Comparison of ENCODE assay signal across 16 cellular contexts in genomic region chr4:52844596-52844995, GRCh38. TPM values are rescaled to one million over a fixed set of nuclear protein-coding genes. Genes with fewer than 3 reads are reported as not detected.
DNase-seq lines count a peak whose midpoint lies in the region; ATAC-seq and TF ChIP-seq lines count a peak whose summit lies in the region.
"Had no signal": no experiment of that assay in that cellular context is flagged by ENCODE, and none has a peak within 500 bp of the region (broad histone marks: within the 10 kb centered on the region; RNA-seq: fewer than 3 reads in every experiment).

No MANE protein-coding gene starts in this region.

- H3K36me3 Mint-ChIP-seq in activated T-cell treated with anti-CD3 and anti-CD28 coated beads, Interleukin-2, amount 50 U/mL, for 4 hours (ENCODE audit: insufficient read depth) = no peaks in the 10 kb centered on the region
- H3K36me3 Mint-ChIP-seq in CD14-positive monocyte = no peaks in the 10 kb centered on the region
- H3K36me3 Mint-ChIP-seq in dendritic cell treated with granulocyte-macrophage colony-stimulating factor and Interleukin-4, amounts not matched to agents 40 ng/mL and 50 ng/mL, for 4 days (ENCODE audit: low read depth) = no peaks in the 10 kb centered on the region
- H3K36me3 Mint-ChIP-seq: CD8-positive, alpha-beta T cell had no signal

- peaks cover 4% of the 10 kb centered on the region for H3K4me1 Mint-ChIP-seq in activated T-cell treated with anti-CD3 and anti-CD28 coated beads, Interleukin-2, amount 50 U/mL, for 4 hours (ENCODE audit: low read depth)
- peaks cover 20% of the 10 kb centered on the region for H3K4me1 Mint-ChIP-seq in CD14-positive monocyte
- H3K4me1 Mint-ChIP-seq in dendritic cell treated with granulocyte-macrophage colony-stimulating factor and Interleukin-4, amounts not matched to agents 40 ng/mL and 50 ng/mL, for 4 days (ENCODE audit: low read depth) = peaks cover 13% of the 10 kb centered on the region
- H3K4me1 Mint-ChIP-seq in stimulated activated naive CD8-positive, alpha-beta T cell treated with anti-CD3 and anti-CD28 coated beads, Interleukin-15, amount 100 ng/mL, for 72 hours = no peaks in the 10 kb centered on the region

- no peak for DNase-seq in activated T-cell treated with anti-CD3 and anti-CD28 coated beads, Interleukin-2, amount 50 U/mL, for 4 hours
- DNase-seq in activated T-cell treated with anti-CD3 and anti-CD28 coated beads, Interleukin-2, amount 50 U/mL, for 48 hours = no peak
- no peak for DNase-seq in CD14-positive monocyte (ENCODE audit: low spot score)
- no peak for DNase-seq in NCI-H1436 (lab: John Stamatoyannopoulos, UW)
- no peak for DNase-seq in epidermal melanocyte (ENCODE audit: insufficient read length, low spot score)
- DNase-seq in stimulated activated naive CD8-positive, alpha-beta T cell treated with anti-CD3 and anti-CD28 coated beads, Interleukin-15, amount 100 ng/mL, for 72 hours = no peak
- DNase-seq: 8988T; CD8-positive, alpha-beta T cell; COR-L47; DMS153; DMS79 treated with DMSO at 0.1 percent for 48 hours; EL; GM23248 had no signal

- no peak overlapping the region for H3K4me3 Mint-ChIP-seq in activated T-cell treated with anti-CD3 and anti-CD28 coated beads, Interleukin-2, amount 50 U/mL, for 4 hours
- H3K4me3 Mint-ChIP-seq in CD14-positive monocyte = no peak overlapping the region
- no peak overlapping the region for H3K4me3 Mint-ChIP-seq in dendritic cell treated with granulocyte-macrophage colony-stimulating factor and Interleukin-4, amounts not matched to agents 40 ng/mL and 50 ng/mL, for 4 days
- no peak overlapping the region for H3K4me3 Mint-ChIP-seq in stimulated activated naive CD8-positive, alpha-beta T cell treated with anti-CD3 and anti-CD28 coated beads, Interleukin-15, amount 100 ng/mL, for 72 hours
- H3K4me3 Mint-ChIP-seq: CD8-positive, alpha-beta T cell had no signal

- H3K27ac Mint-ChIP-seq in CD14-positive monocyte = peak overlapping the region in 4 of 7 donors; percentile 37 to 70 (median 44)
- H3K27ac Mint-ChIP-seq in dendritic cell treated with granulocyte-macrophage colony-stimulating factor and Interleukin-4, amounts not matched to agents 40 ng/mL and 50 ng/mL, for 4 days = peak overlapping the region; percentile 18
- H3K27ac Mint-ChIP-seq in stimulated activated naive CD8-positive, alpha-beta T cell treated with anti-CD3 and anti-CD28 coated beads, Interleukin-15, amount 100 ng/mL, for 72 hours = no peak overlapping the region
- H3K27ac Mint-ChIP-seq: CD8-positive, alpha-beta T cell had no signal

- TF ChIP-seq CTCF in CD14-positive monocyte (IDR thresholded peaks at IDR 0.05) = no peak

- intact Hi-C loops in CD14-positive monocyte (cut with micrococcal nuclease) = no loop called here
- intact Hi-C loops in dendritic cell treated with granulocyte-macrophage colony-stimulating factor and Interleukin-4, amounts not matched to agents 40 ng/mL and 50 ng/mL, for 4 days (cut with micrococcal nuclease) = loop anchor here (5.0 kb wide), 1 partner anchor 122 kb away; no protein-coding TSS in a partner anchor

- no peaks in the 10 kb centered on the region for H3K9me3 Mint-ChIP-seq in activated T-cell treated with anti-CD3 and anti-CD28 coated beads, Interleukin-2, amount 50 U/mL, for 4 hours
- H3K9me3 Mint-ChIP-seq in CD14-positive monocyte = peaks cover 0 to 5% (median 0%) of the 10 kb centered on the region in 7 donors
- H3K9me3 Mint-ChIP-seq in dendritic cell treated with granulocyte-macrophage colony-stimulating factor and Interleukin-4, amounts not matched to agents 40 ng/mL and 50 ng/mL, for 4 days = no peaks in the 10 kb centered on the region
- H3K9me3 Mint-ChIP-seq in stimulated activated naive CD8-positive, alpha-beta T cell treated with anti-CD3 and anti-CD28 coated beads, Interleukin-15, amount 100 ng/mL, for 72 hours = no peaks in the 10 kb centered on the region
- H3K9me3 Mint-ChIP-seq: CD8-positive, alpha-beta T cell had no signal

- peaks cover 2% of the 10 kb centered on the region for H3K27me3 Mint-ChIP-seq in activated T-cell treated with anti-CD3 and anti-CD28 coated beads, Interleukin-2, amount 50 U/mL, for 4 hours (ENCODE audit: low read depth)
- peaks cover 1 to 5% (median 2%) of the 10 kb centered on the region in 3 donors for H3K27me3 Mint-ChIP-seq in CD14-positive monocyte (ENCODE audit: low read depth in 3 of 3)
- no peaks in the 10 kb centered on the region for H3K27me3 Mint-ChIP-seq in dendritic cell treated with granulocyte-macrophage colony-stimulating factor and Interleukin-4, amounts not matched to agents 40 ng/mL and 50 ng/mL, for 4 days
- peaks cover 15% of the 10 kb centered on the region for H3K27me3 Mint-ChIP-seq in stimulated activated naive CD8-positive, alpha-beta T cell treated with anti-CD3 and anti-CD28 coated beads, Interleukin-15, amount 100 ng/mL, for 72 hours

- ATAC-seq in activated T-cell treated with anti-CD3 and anti-CD28 coated beads, Interleukin-2, amount 50 U/mL, for 4 hours = peak; percentile 41 to 53
- ATAC-seq in stimulated activated naive CD8-positive, alpha-beta T cell treated with anti-CD3 and anti-CD28 coated beads, Interleukin-15, amount 100 ng/mL, for 72 hours = no peak
- ATAC-seq: CD8-positive, alpha-beta T cell; HCT116; HepG2 had no signal

RNA-seq across cellular contexts. Expression of gene RASL11B, which starts 17.5 kb away (rescaled TPM):
- total RNA-seq in activated T-cell treated with anti-CD3 and anti-CD28 coated beads, Interleukin-2, amount 50 U/mL, for 4 hours = under 1 TPM; 0.16 to 0.71 (median 0.26) TPM
- not detected for polyA plus RNA-seq in CD14-positive monocyte
- total RNA-seq: GM23248 had no signal

Comparison
In these comparisons a context has a peak if more than half of its experiments do, and no peak if none do; other contexts are left out.
1. H3K27ac Mint-ChIP-seq: peak in CD14-positive monocyte (4 of 7) and dendritic cell treated with granulocyte-macrophage colony-stimulating factor and Interleukin-4, amounts not matched to agents 40 ng/mL and 50 ng/mL, for 4 days (single experiment); none in stimulated activated naive CD8-positive, alpha-beta T cell treated with anti-CD3 and anti-CD28 coated beads, Interleukin-15, amount 100 ng/mL, for 72 hours (0 of 2).